In genomic region chr12:88472248-88472647, GRCh38 we compare ENCODE assay signal across 17 cellular contexts.
DNase-seq lines count a peak whose midpoint lies in the region; ATAC-seq and TF ChIP-seq lines count a peak whose summit lies in the region.
"Had no signal": no experiment of that assay in that cellular context is flagged by ENCODE, and none has a peak within 500 bp of the region (broad histone marks: within the 10 kb centered on the region; RNA-seq: fewer than 3 reads in every experiment).

No MANE protein-coding gene starts in this region.

- POLR2A ChIA-PET in HCT116 (lab: Charles Lee), result no interaction called here

- peak overlapping the region; percentile 61 for H3K4me2 ChIP-seq in HCT116 (ENCODE audit: low read length)
- H3K4me2 ChIP-seq: BLaER1 treated with 17β-estradiol and CSF1 and Interleukin-3, amounts not matched to agents 10 nM and 100 nM had no signal

- H3K27me3 ChIP-seq in HCT116 (ENCODE audit: insufficient read depth, low read length) (no peaks in the 10 kb centered on the region), esophagus squamous epithelium (no peaks in the 10 kb centered on the region)
- H3K27me3 ChIP-seq: BLaER1 treated with 17β-estradiol and CSF1 and Interleukin-3, amounts not matched to agents 10 nM and 100 nM; colonic mucosa had no signal

- H3K9me3 Mint-ChIP-seq in T-helper 2 cell treated with Interferon-gamma antibody and Interleukin-4, amounts not matched to agents 5 μg/mL and 100 μg/mL, for 36 hours, result no peaks in the 10 kb centered on the region

- intact Hi-C loops in HCT116 (cut with micrococcal nuclease) (no loop called here), esophagus squamous epithelium (cut with DNase I) (no loop called here)

- no peaks in the 10 kb centered on the region for H3K36me3 Mint-ChIP-seq in T-helper 2 cell treated with Interferon-gamma antibody and Interleukin-4, amounts not matched to agents 5 μg/mL and 100 μg/mL, for 36 hours (ENCODE audit: low read depth)

- no TSS peak for BruUV-seq in HCT116 (replicated peaks; lab: Mats Ljungman, UMichigan)

- peak; percentile 25; the same call in 1 of the 2 replicates for ATAC-seq in HCT116
- ATAC-seq in GM18868 (IDR thresholded peaks at IDR 0.05; ENCODE audit: unreplicated experiment), result no peak
- no peak for ATAC-seq in GM21526 (IDR thresholded peaks at IDR 0.05; ENCODE audit: low FRiP score, unreplicated experiment)

- H3K4me3 ChIP-seq in HCT116 (replicated peaks in 1 of 2; ENCODE audit: low read depth in 1 of 2, low read length in 2 of 2) (peak overlapping the region in 1 of 2 experiments; percentile 18; a peak in 1 of 4 replicates), esophagus squamous epithelium (no peak overlapping the region)
- H3K4me3 ChIP-seq: BLaER1 treated with 17β-estradiol and CSF1 and Interleukin-3, amounts not matched to agents 10 nM and 100 nM; colonic mucosa had no signal

- H3K9ac ChIP-seq in HCT116 (ENCODE audit: low read length), result peak overlapping the region; percentile 26
- H3K9ac ChIP-seq: BLaER1 treated with 17β-estradiol and CSF1 and Interleukin-3, amounts not matched to agents 10 nM and 100 nM had no signal

- RAD21 ChIA-PET in HCT116 (lab: Charles Lee; ENCODE audit: low non-redundant PET in 1 of 2, low total read pairs in 2 of 2, uncharacterized antibody in 2 of 2, unreplicated experiment in 2 of 2), result no interaction called here

- no peak overlapping the region for H2AFZ ChIP-seq in HCT116 (ENCODE audit: low read depth, low read length, poor library complexity, severe bottlenecking)

- TF ChIP-seq RAD21 in HCT116 (IDR thresholded peaks at IDR 0.05; ENCODE audit: low read depth), result no peak

- H3K4me1 ChIP-seq in HCT116 (ENCODE audit: control insufficient read depth in 1 of 2, insufficient read depth in 2 of 2, low read length in 2 of 2), result peaks cover 17 to 23% of the 10 kb centered on the region in 2 experiments
- H3K4me1 ChIP-seq in esophagus squamous epithelium, result peaks cover 6 to 28% (median 7%) of the 10 kb centered on the region in 3 donors
- H3K4me1 ChIP-seq: BLaER1 treated with 17β-estradiol and CSF1 and Interleukin-3, amounts not matched to agents 10 nM and 100 nM; colonic mucosa had no signal

- H3K4me3 Mint-ChIP-seq in T-helper 2 cell treated with Interferon-gamma antibody and Interleukin-4, amounts not matched to agents 5 μg/mL and 100 μg/mL, for 36 hours, result no peak overlapping the region
- H3K4me3 Mint-ChIP-seq: nephron had no signal

- no peaks in the 10 kb centered on the region for H3K27me3 Mint-ChIP-seq in T-helper 2 cell treated with Interferon-gamma antibody and Interleukin-4, amounts not matched to agents 5 μg/mL and 100 μg/mL, for 36 hours (ENCODE audit: low read depth)

- no peak for DNase-seq in HCT116 (ENCODE audit: low read depth, low spot score)
- peak; percentile 80 for DNase-seq in NCI-H69 (lab: John Stamatoyannopoulos, UW)
- no peak for DNase-seq in esophagus squamous epithelium (lab: John Stamatoyannopoulos, UW)
- DNase-seq in renal cortical epithelial cell (ENCODE audit: low read depth), result peak; percentile 32
- DNase-seq in T-helper 2 cell treated with Interferon-gamma antibody and Interleukin-4, amounts not matched to agents 5 μg/mL and 100 μg/mL, for 36 hours (ENCODE audit: low spot score), result no peak
- DNase-seq: activated CD4-positive, alpha-beta T cell treated with anti-CD3 and anti-CD28 coated beads for 1 hour; activated gamma-delta T cell treated with Interleukin-2 at 50 U/mL for 16 hours; GOT3; mesendoderm; NCI-H1694 treated with DMSO at 0.1 percent for 48 hours; NCI-H510A; stimulated activated naive CD4-positive, alpha-beta T cell had no signal

- H3K9me3 ChIP-seq in HCT116 (ENCODE audit: control insufficient read depth in 1 of 2, insufficient read depth in 1 of 2, low read depth in 1 of 2, low read length in 2 of 2) (no peaks in the 10 kb centered on the region), esophagus squamous epithelium (no peaks in the 10 kb centered on the region)
- H3K9me3 ChIP-seq: colonic mucosa had no signal

- H3K36me3 ChIP-seq in HCT116 (ENCODE audit: control insufficient read depth in 1 of 2, insufficient read depth in 2 of 2, low read length in 2 of 2), result no peaks in the 10 kb centered on the region
- H3K36me3 ChIP-seq in esophagus squamous epithelium, result no peaks in the 10 kb centered on the region
- H3K36me3 ChIP-seq: BLaER1 treated with 17β-estradiol and CSF1 and Interleukin-3, amounts not matched to agents 10 nM and 100 nM; colonic mucosa had no signal

- TF ChIP-seq POLR2A in HCT116 (IDR thresholded peaks at IDR 0.05; ENCODE audit: borderline replicate concordance, extremely low read depth, insufficient read depth, insufficient read length) (no peak), esophagus squamous epithelium (IDR thresholded peaks at IDR 0.05) (no peak)

- H3K27ac ChIP-seq in HCT116 (ENCODE audit: low read depth, low read length) (no peak overlapping the region), esophagus squamous epithelium (peak overlapping the region in 3 of 4 donors; percentile 1 to 45 (median 14))
- H3K27ac ChIP-seq: BLaER1 treated with 17β-estradiol and CSF1 and Interleukin-3, amounts not matched to agents 10 nM and 100 nM; colonic mucosa had no signal

- H3K4me1 Mint-ChIP-seq in T-helper 2 cell treated with Interferon-gamma antibody and Interleukin-4, amounts not matched to agents 5 μg/mL and 100 μg/mL, for 36 hours (ENCODE audit: low read depth), result no peaks in the 10 kb centered on the region

- H3K9me2 ChIP-seq in HCT116 (ENCODE audit: insufficient read depth), result no peaks in the 10 kb centered on the region

- H4K20me1 ChIP-seq in HCT116 (ENCODE audit: insufficient read depth), result no peaks in the 10 kb centered on the region
- H4K20me1 ChIP-seq: BLaER1 treated with 17β-estradiol and CSF1 and Interleukin-3, amounts not matched to agents 10 nM and 100 nM had no signal

- WGBS in esophagus squamous epithelium, 2 donors, result 71 to 88% methylated on average over 2 of the region's 2 CpGs

- TF ChIP-seq CTCF in HCT116 (IDR thresholded peaks at IDR 0.05 in 2 of 3, conservative IDR thresholded peaks at IDR 0.05 in 1 of 3; ENCODE audit: borderline replicate concordance in 1 of 3, insufficient read depth in 1 of 3, low read depth in 2 of 3, low read length in 2 of 3) (no peak), esophagus squamous epithelium (IDR thresholded peaks at IDR 0.05) (no peak)

- CTCF ChIA-PET in HCT116 (lab: Charles Lee), result no interaction called here

- H3K79me2 ChIP-seq in HCT116 (ENCODE audit: insufficient read depth, low read length), result 0 out of 2 replicates have a peak, but pooled peaks cover 6% of the 10 kb centered on the region

- H3K27ac Mint-ChIP-seq in T-helper 2 cell treated with Interferon-gamma antibody and Interleukin-4, amounts not matched to agents 5 μg/mL and 100 μg/mL, for 36 hours, result no peak overlapping the region

TF ChIP-seq in HCT116, 20 proteins besides CTCF, POLR2A, EP300 and RAD21:
- TF ChIP-seq TCF7L2 (IDR thresholded peaks at IDR 0.05; ENCODE audit: borderline replicate concordance, extremely low read depth, insufficient read depth, insufficient read length) (no peak), SRF (IDR thresholded peaks at IDR 0.05; ENCODE audit: low read depth) (no peak), ZFX (IDR thresholded peaks at IDR 0.05) (no peak), YY1 (IDR thresholded peaks at IDR 0.05; ENCODE audit: extremely low read depth, insufficient replicate concordance, low read depth, low read length) (no peak), CEBPB (IDR thresholded peaks at IDR 0.05; ENCODE audit: low read depth) (peak; percentile 73)

Comparison
In these comparisons a context has a peak if more than half of its experiments do, and no peak if none do; other contexts are left out.
1. DNase-seq: peak in NCI-H69 (single experiment) and renal cortical epithelial cell (single experiment); none in HCT116 (single experiment), esophagus squamous epithelium (single experiment) and T-helper 2 cell treated with Interferon-gamma antibody and Interleukin-4, amounts not matched to agents 5 μg/mL and 100 μg/mL, for 36 hours (single experiment).